ENCODE assay signal across 9 cellular contexts in genomic region chr17:73798111-73798748, GRCh38.
DNase-seq lines count a peak whose midpoint lies in the region; ATAC-seq and TF ChIP-seq lines count a peak whose summit lies in the region.
"Had no signal": no experiment of that assay in that cellular context is flagged by ENCODE, and none has a peak within 500 bp of the region (broad histone marks: within the 10 kb centered on the region; RNA-seq: fewer than 3 reads in every experiment).

No MANE protein-coding gene starts in this region.

- DNase-seq in GM04504 (ENCODE audit: low read depth) (peak; percentile 81), NCI-H748 (lab: John Stamatoyannopoulos, UW; ENCODE audit: unreplicated experiment) (peak; percentile 79), epithelial cell of proximal tubule (ENCODE audit: low read depth) (peak; percentile 99), pulmonary artery endothelial cell (ENCODE audit: low read depth, low spot score) (peak; percentile 5)
- DNase-seq in activated naive CD4-positive, alpha-beta T cell (lab: John Stamatoyannopoulos, UW): no peak
- no peak for DNase-seq in stimulated activated CD4-positive, alpha-beta T cell treated with anti-CD3 and anti-CD28 coated beads, Interleukin-2, amount 100 ng/mL, for 48 hours

- no peak for TF ChIP-seq CTCF in epithelial cell of proximal tubule (conservative IDR thresholded peaks at IDR 0.05; ENCODE audit: low read depth, low read length)

- ATAC-seq in HG03378 (IDR thresholded peaks at IDR 0.05; ENCODE audit: unreplicated experiment): no peak
- ATAC-seq in HG03175 (IDR thresholded peaks at IDR 0.05; ENCODE audit: unreplicated experiment): no peak

- H3K4me3 ChIP-seq in epithelial cell of proximal tubule (ENCODE audit: low read depth, low read length): no peak overlapping the region
- H3K4me3 ChIP-seq: HAP-1 had no signal

Comparison
In these comparisons a context has a peak if more than half of its experiments do, and no peak if none do; other contexts are left out.
1. DNase-seq: peak in GM04504 (single experiment), NCI-H748 (single experiment), epithelial cell of proximal tubule (single experiment) and pulmonary artery endothelial cell (single experiment); none in activated naive CD4-positive, alpha-beta T cell (0 of 4) and stimulated activated CD4-positive, alpha-beta T cell treated with anti-CD3 and anti-CD28 coated beads, Interleukin-2, amount 100 ng/mL, for 48 hours (0 of 2).